Comparison of ENCODE assay signal across 21 cellular contexts in genomic region chr3:194421-194820, GRCh38. TPM values are rescaled to one million over a fixed set of nuclear protein-coding genes. Genes with fewer than 3 reads are reported as not detected.
DNase-seq lines count a peak whose midpoint lies in the region; ATAC-seq and TF ChIP-seq lines count a peak whose summit lies in the region.
"Had no signal": no experiment of that assay in that cellular context is flagged by ENCODE, and none has a peak within 500 bp of the region (broad histone marks: within the 10 kb centered on the region; RNA-seq: fewer than 3 reads in every experiment).

No MANE protein-coding gene starts in this region.

- peak overlapping the region in 3 of 5 experiments; percentile 6 to 87 (median 72) for H3K4me3 Mint-ChIP-seq in brain
- H3K4me3 Mint-ChIP-seq: CD4-positive, CD25-positive, alpha-beta regulatory T cell; CD8-positive, alpha-beta T cell had no signal

- peak overlapping the region; percentile 68 for H3K56ac ChIP-seq in mesendoderm (ENCODE audit: low read length)

- no peak for TF ChIP-seq CTCF in brain (conservative IDR thresholded peaks at IDR 0.05)
- no peak for TF ChIP-seq CTCF in tibial nerve (IDR thresholded peaks at IDR 0.05)
- no peak for TF ChIP-seq CTCF in adrenal gland (IDR thresholded peaks at IDR 0.05)

- H3K36me3 Mint-ChIP-seq in brain, result no peaks in the 10 kb centered on the region
- H3K36me3 Mint-ChIP-seq: CD4-positive, CD25-positive, alpha-beta regulatory T cell; CD8-positive, alpha-beta T cell had no signal

- no peaks in the 10 kb centered on the region for H3K79me1 ChIP-seq in mesendoderm (ENCODE audit: low read length)

- DNase-seq in cerebellum (ENCODE audit: low spot score) (peak; percentile 48), mesendoderm (peak; percentile 96), tibial nerve (ENCODE audit: low spot score in 2 of 2) (no peak), AG08396 (ENCODE audit: low spot score) (no peak), adrenal gland (no peak)
- DNase-seq: 8988T; ACHN; Caco-2; CD4-positive, CD25-positive, alpha-beta regulatory T cell; CD8-positive, alpha-beta T cell; DMS153; DND-41; GDM1; GM23248; H7; HCEC 1CT had no signal

- peak overlapping the region; percentile 10 for H2BK120ac ChIP-seq in mesendoderm (ENCODE audit: low read depth, low read length)

- peak overlapping the region in 2 of 5 experiments; percentile 94 to 97 for H3K27ac Mint-ChIP-seq in brain
- H3K27ac Mint-ChIP-seq: CD4-positive, CD25-positive, alpha-beta regulatory T cell; CD8-positive, alpha-beta T cell had no signal

- no peak overlapping the region for H3K9ac ChIP-seq in mesendoderm (ENCODE audit: low read length)
- H3K9ac ChIP-seq: GM23248 had no signal

- H3K18ac ChIP-seq in mesendoderm (ENCODE audit: low read length), result no peak overlapping the region

- H3K27ac ChIP-seq in mesendoderm (ENCODE audit: low read depth, low read length) (peak overlapping the region; percentile 74), tibial nerve (peak overlapping the region; percentile 30 to 91 (median 64)), adrenal gland (no peak overlapping the region)
- H3K27ac ChIP-seq: A549, GM23248 had no signal

- H4K8ac ChIP-seq in mesendoderm (ENCODE audit: low read depth, low read length), result no peak overlapping the region

- no peak overlapping the region for H3K4me3 ChIP-seq in mesendoderm (ENCODE audit: low read length)
- H3K4me3 ChIP-seq in tibial nerve, result no peak overlapping the region
- H3K4me3 ChIP-seq in adrenal gland, result no peak overlapping the region
- H3K4me3 ChIP-seq: A549, GM12878, GM23248 had no signal

- H3K9me3 Mint-ChIP-seq in brain, result peaks cover 0 to 32% (median 2%) of the 10 kb centered on the region in 5 experiments
- H3K9me3 Mint-ChIP-seq: CD8-positive, alpha-beta T cell had no signal

- WGBS in mesendoderm (ENCODE audit: extremely low coverage, insufficient coverage, low lambda C conversion rate), result no CpG with 5 or more reads among the region's 3 CpGs
- WGBS in tibial nerve, 2 donors, result 82 to 84% methylated on average over 3 of the region's 3 CpGs
- WGBS in adrenal gland, 4 donors, result 71 to 84% (median 78%) methylated on average over 3 of the region's 3 CpGs

- H3K4ac ChIP-seq in mesendoderm (ENCODE audit: low read depth, low read length), result no peak overlapping the region

- no peak overlapping the region for H4K5ac ChIP-seq in mesendoderm (ENCODE audit: low read length)

- no peaks in the 10 kb centered on the region for H3K36me3 ChIP-seq in mesendoderm (ENCODE audit: control insufficient read depth, insufficient read depth, low read length)
- no peaks in the 10 kb centered on the region for H3K36me3 ChIP-seq in tibial nerve
- H3K36me3 ChIP-seq in adrenal gland (replicated peaks in 1 of 2), result peaks cover 0 to under 1% of the 10 kb centered on the region in 2 donors

- peaks cover 41% of the 10 kb centered on the region for H3K4me1 Mint-ChIP-seq in brain

- ATAC-seq in HG03439 (IDR thresholded peaks at IDR 0.05; ENCODE audit: unreplicated experiment), result no peak
- ATAC-seq: A549; CD8-positive, alpha-beta T cell; GM12878 had no signal

- TF ChIP-seq POLR2A in tibial nerve (IDR thresholded peaks at IDR 0.05) (no peak), adrenal gland (IDR thresholded peaks at IDR 0.05) (no peak)

- H3K79me2 ChIP-seq in mesendoderm (ENCODE audit: control insufficient read depth, insufficient read depth, low read length), result peaks cover 4% of the 10 kb centered on the region

- H2BK5ac ChIP-seq in mesendoderm (ENCODE audit: low read length), result peak overlapping the region; percentile 93

- no peak overlapping the region for H2BK15ac ChIP-seq in mesendoderm (replicated peaks; ENCODE audit: low read depth)

- no peak overlapping the region for H3K4me2 ChIP-seq in mesendoderm (ENCODE audit: low read length)
- H3K4me2 ChIP-seq: A549 had no signal

- peak overlapping the region; percentile 71 for H2AK5ac ChIP-seq in mesendoderm (ENCODE audit: low read length)

- no peak overlapping the region for H3K23ac ChIP-seq in mesendoderm (ENCODE audit: low read length)

- H3K9me3 ChIP-seq in tibial nerve, result no peaks in the 10 kb centered on the region
- no peaks in the 10 kb centered on the region for H3K9me3 ChIP-seq in adrenal gland (replicated peaks in 1 of 3)
- H3K9me3 ChIP-seq: A549, Caco-2 had no signal

- intact Hi-C loops in adrenal gland (cut with DNase I), result no loop called here

- peaks cover 15% of the 10 kb centered on the region for H3K27me3 Mint-ChIP-seq in brain

- H3K4me1 ChIP-seq in mesendoderm (ENCODE audit: control insufficient read depth, low read depth, low read length) (peaks cover 9% of the 10 kb centered on the region), tibial nerve (peaks cover 0 to 28% (median 11%) of the 10 kb centered on the region in 4 donors), adrenal gland (replicated peaks in 1 of 2) (peaks cover 8 to 11% of the 10 kb centered on the region in 2 donors)
- H3K4me1 ChIP-seq: Caco-2 had no signal

- no peaks in the 10 kb centered on the region for H3K27me3 ChIP-seq in mesendoderm (ENCODE audit: insufficient read depth, low read length, poor library complexity)
- H3K27me3 ChIP-seq in tibial nerve, result peaks cover 0 to 14% of the 10 kb centered on the region in 2 donors
- peaks cover 18% of the 10 kb centered on the region for H3K27me3 ChIP-seq in adrenal gland

- no peak for TF ChIP-seq EP300 in tibial nerve (IDR thresholded peaks at IDR 0.05)

RNA-seq across cellular contexts. Expression of gene CHL1, which starts 2.1 kb away (rescaled TPM):
- polyA plus RNA-seq in brain (ENCODE audit: insufficient read depth, low read depth, low replicate concordance) (5.4 TPM), adrenal gland (1 to 10 TPM in 2 of 3 donors, under 1 TPM in 1; 0.80 to 3.4 (median 2.4) TPM)
- total RNA-seq in cerebellum (490 TPM), tibial nerve (100 to 1,000 TPM; 156 to 290 (median 235) TPM), adrenal gland (10 to 100 TPM in 4 of 8 donors, 1 to 10 TPM in 4; 2.3 to 28.3 (median 11.3) TPM)
- 3.8 TPM for polyA plus RNA-seq in mesendoderm (2013, experiment 1 of 2)
- 3.9 TPM for polyA plus RNA-seq in mesendoderm (2013, experiment 2 of 2)
- total RNA-seq: Caco-2; CD4-positive, CD25-positive, alpha-beta regulatory T cell; CD8-positive, alpha-beta T cell; GM23248 had no signal
- polyA plus RNA-seq: BJ; CD4-positive, CD25-positive, alpha-beta regulatory T cell; GM23248 had no signal

Comparison
In these comparisons a context has a peak if more than half of its experiments do, and no peak if none do; other contexts are left out.
1. DNase-seq: peak in cerebellum (single experiment) and mesendoderm (single experiment); none in tibial nerve (0 of 2), AG08396 (single experiment) and adrenal gland (0 of 7).
2. H3K27ac ChIP-seq: peak in mesendoderm (single experiment) and tibial nerve (4 of 4); none in adrenal gland (0 of 5).
3. RNA of gene CHL1, which starts 2.1 kb away (total RNA-seq): 490 TPM in cerebellum (single experiment) and 156 to 290 TPM in tibial nerve; 2.3 to 28.3 TPM in adrenal gland; every median in the first group is over 4 times any median in the second.